15 cellular contexts compared by ENCODE assay signal in the genomic region with DNA sequence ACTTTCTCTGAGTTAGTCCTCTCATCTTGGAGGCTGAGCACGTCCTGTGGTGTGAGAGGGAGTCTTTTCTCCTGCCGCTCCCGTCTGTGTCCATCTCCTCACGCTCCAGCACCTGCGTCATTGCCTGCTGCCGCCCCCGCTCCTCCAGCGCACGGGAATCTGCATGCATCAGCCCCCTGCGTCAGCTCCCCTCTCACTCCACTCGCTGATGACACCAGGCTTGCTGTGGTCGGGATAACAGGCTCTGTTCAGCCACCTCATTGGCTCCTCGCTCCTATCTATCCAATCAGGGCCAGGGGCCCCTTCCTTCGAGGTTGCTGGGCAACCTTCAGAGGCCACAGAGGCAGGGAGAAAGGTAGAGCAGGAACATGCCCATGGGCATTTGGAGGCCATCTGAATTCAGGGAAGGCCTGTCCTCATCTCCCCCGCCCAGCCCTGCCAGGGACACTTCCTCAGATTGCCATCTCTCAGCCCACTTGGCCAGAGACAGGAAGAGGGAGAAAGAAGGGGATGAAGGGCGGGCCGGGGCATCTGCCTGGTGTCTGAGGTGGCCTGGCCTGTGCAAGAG. TPM values are rescaled to one million over a fixed set of nuclear protein-coding genes. Genes with fewer than 3 reads are reported as not detected.
DNase-seq lines count a peak whose midpoint lies in the region; ATAC-seq, FAIRE-seq and TF ChIP-seq lines count a peak whose summit lies in the region.
"Had no signal": no experiment of that assay in that cellular context is flagged by ENCODE, and none has a peak within 500 bp of the region (broad histone marks: within the 10 kb centered on the region; RNA-seq: fewer than 3 reads in every experiment).

No MANE protein-coding gene starts in this region.

- peak; percentile 90 for FAIRE-seq in astrocyte (lab: Jason Lieb, UNC)
- FAIRE-seq: endometrium, kidney had no signal

- H3K4me3 ChIP-seq in astrocyte (ENCODE audit: insufficient read depth, low read depth, low read length) = no peak overlapping the region
- peak overlapping the region; percentile 58; the same call in 1 of the 2 replicates for H3K4me3 ChIP-seq in iPS-20b (ENCODE audit: low read length)

- H3K9ac ChIP-seq in astrocyte (ENCODE audit: low read length) (peak overlapping the region; percentile 80), iPS-20b (ENCODE audit: low read depth, low read length) (peak overlapping the region; percentile 33; the same call in 1 of the 2 replicates)

- H3K4me1 Mint-ChIP-seq in astrocyte (ENCODE audit: low read depth, unreplicated experiment) (peaks cover 4% of the 10 kb centered on the region), type B pancreatic cell (ENCODE audit: unreplicated experiment) (peaks cover 5% of the 10 kb centered on the region)

- no peak for TF ChIP-seq CTCF in astrocyte (IDR thresholded peaks at IDR 0.05; ENCODE audit: insufficient read depth, low read depth, low read length)
- no peak for TF ChIP-seq CTCF in type B pancreatic cell (conservative IDR thresholded peaks at IDR 0.05)

- no peaks in the 10 kb centered on the region for H3K27me3 Mint-ChIP-seq in astrocyte (ENCODE audit: low read depth, unreplicated experiment)
- no peaks in the 10 kb centered on the region for H3K27me3 Mint-ChIP-seq in type B pancreatic cell
- H3K27me3 Mint-ChIP-seq: stimulated activated naive CD8-positive, alpha-beta T cell treated with anti-CD3 and anti-CD28 coated beads, Interleukin-15, Interleukin-2, amounts not matched to agents 100 ng/mL and 50 ng/mL, for 24 hours had no signal

- no peaks in the 10 kb centered on the region for H3K36me3 Mint-ChIP-seq in astrocyte (ENCODE audit: low read depth, unreplicated experiment)
- H3K36me3 Mint-ChIP-seq in type B pancreatic cell = no peaks in the 10 kb centered on the region

- CTCF ChIA-PET in HEK293T (lab: Yijun Ruan, JAX) = no interaction called here

- H3K27ac Mint-ChIP-seq in astrocyte (ENCODE audit: unreplicated experiment) (peak overlapping the region; percentile 30), type B pancreatic cell (peak overlapping the region; percentile 59)
- H3K27ac Mint-ChIP-seq: stimulated activated naive CD8-positive, alpha-beta T cell treated with anti-CD3 and anti-CD28 coated beads, Interleukin-15, Interleukin-2, amounts not matched to agents 100 ng/mL and 50 ng/mL, for 24 hours; T-helper 1 cell treated with Interleukin-12 subunit alpha and Interleukin-12 subunit beta and Interleukin-4 antibody, amounts not matched to agents 30 μg/mL and 1 μg/mL, for 36 hours had no signal

- H3K27ac ChIP-seq in astrocyte (ENCODE audit: low read depth, low read length) (peak overlapping the region; percentile 84), iPS-20b (ENCODE audit: low read length) (no peak overlapping the region)

- POLR2A ChIA-PET in HEK293T (lab: Yijun Ruan, JAX) = interaction anchor here (0.9 to 1.3 kb wide), 2 partner anchors 9 to 13 kb away, joined by 3 read pairs; no protein-coding TSS in a partner anchor

- H3K79me2 ChIP-seq in astrocyte (ENCODE audit: insufficient read depth, low read length) = no peaks in the 10 kb centered on the region

- no peak for ATAC-seq in HG03442 (IDR thresholded peaks at IDR 0.05; ENCODE audit: unreplicated experiment)

- peak; percentile 12 to 16 for DNase-seq in SHP77 (lab: John Stamatoyannopoulos, UW)
- no peak for DNase-seq in SHP77 treated with DMSO at 0.1 percent for 48 hours (lab: John Stamatoyannopoulos, UW)
- DNase-seq in astrocyte (ENCODE audit: low read depth) = peak; percentile 93
- no peak for DNase-seq in type B pancreatic cell (ENCODE audit: extremely low spot score, unreplicated experiment)
- DNase-seq in HEK293T (ENCODE audit: extremely low spot score) = no peak
- no peak for DNase-seq in NCI-H2029 (lab: John Stamatoyannopoulos, UW)
- DNase-seq: GOT3; KBM-7; stimulated activated CD4-positive, alpha-beta T cell treated with anti-CD3 and anti-CD28 coated beads, Interleukin-1b, Interleukin-23, amount 100 ng/mL, for 48 hours had no signal

- H4K20me1 ChIP-seq in astrocyte (ENCODE audit: insufficient read depth, low read length) = no peaks in the 10 kb centered on the region

- H2AFZ ChIP-seq in astrocyte (ENCODE audit: low read depth, low read length) = peak overlapping the region; percentile 24

- no peaks in the 10 kb centered on the region for H3K9me3 Mint-ChIP-seq in astrocyte (ENCODE audit: unreplicated experiment)
- H3K9me3 Mint-ChIP-seq in type B pancreatic cell = no peaks in the 10 kb centered on the region
- H3K9me3 Mint-ChIP-seq: stimulated activated naive CD8-positive, alpha-beta T cell treated with anti-CD3 and anti-CD28 coated beads, Interleukin-15, Interleukin-2, amounts not matched to agents 100 ng/mL and 50 ng/mL, for 24 hours; T-helper 1 cell treated with Interleukin-12 subunit alpha and Interleukin-12 subunit beta and Interleukin-4 antibody, amounts not matched to agents 30 μg/mL and 1 μg/mL, for 36 hours had no signal

- H3K27me3 ChIP-seq in astrocyte (ENCODE audit: insufficient read depth, low read length) = no peaks in the 10 kb centered on the region
- H3K27me3 ChIP-seq in iPS-20b (ENCODE audit: insufficient read depth, low read length) = no peaks in the 10 kb centered on the region; the same call in 1 of the 2 replicates

- H3K9me3 ChIP-seq in astrocyte (ENCODE audit: insufficient read depth, low read depth, low read length) (no peaks in the 10 kb centered on the region), iPS-20b (ENCODE audit: insufficient read depth, low read depth, low read length) (no peaks in the 10 kb centered on the region)

- peak overlapping the region; percentile 72 for H3K4me2 ChIP-seq in astrocyte (ENCODE audit: low read length)

- H3K4me3 Mint-ChIP-seq in astrocyte (ENCODE audit: unreplicated experiment) (peak overlapping the region; percentile 76), type B pancreatic cell (peak overlapping the region; percentile 80)
- H3K4me3 Mint-ChIP-seq: stimulated activated naive CD8-positive, alpha-beta T cell treated with anti-CD3 and anti-CD28 coated beads, Interleukin-15, Interleukin-2, amounts not matched to agents 100 ng/mL and 50 ng/mL, for 24 hours; T-helper 1 cell treated with Interleukin-12 subunit alpha and Interleukin-12 subunit beta and Interleukin-4 antibody, amounts not matched to agents 30 μg/mL and 1 μg/mL, for 36 hours had no signal

- H3K36me3 ChIP-seq in astrocyte (ENCODE audit: insufficient read depth, low read length) (no peaks in the 10 kb centered on the region), iPS-20b (ENCODE audit: insufficient read depth, low read depth, low read length) (no peaks in the 10 kb centered on the region)

- H3K4me1 ChIP-seq in astrocyte (ENCODE audit: insufficient read depth, low read length) = peaks cover 28% of the 10 kb centered on the region
- H3K4me1 ChIP-seq in iPS-20b (ENCODE audit: insufficient read depth, low read length) = 0 out of 2 replicates have a peak, but pooled peaks cover 2% of the 10 kb centered on the region

TF ChIP-seq in HEK293T, 16 proteins besides CTCF, POLR2A, EP300 and RAD21:
- no peak for TF ChIP-seq ZNF384 (IDR thresholded peaks at IDR 0.05)
- TF ChIP-seq L3MBTL2 (conservative IDR thresholded peaks at IDR 0.05) = no peak
- TF ChIP-seq TARDBP (IDR thresholded peaks at IDR 0.05) = no peak
- no peak for TF ChIP-seq CTBP1 (IDR thresholded peaks at IDR 0.05; ENCODE audit: borderline replicate concordance)
- TF ChIP-seq, protein P1, sequence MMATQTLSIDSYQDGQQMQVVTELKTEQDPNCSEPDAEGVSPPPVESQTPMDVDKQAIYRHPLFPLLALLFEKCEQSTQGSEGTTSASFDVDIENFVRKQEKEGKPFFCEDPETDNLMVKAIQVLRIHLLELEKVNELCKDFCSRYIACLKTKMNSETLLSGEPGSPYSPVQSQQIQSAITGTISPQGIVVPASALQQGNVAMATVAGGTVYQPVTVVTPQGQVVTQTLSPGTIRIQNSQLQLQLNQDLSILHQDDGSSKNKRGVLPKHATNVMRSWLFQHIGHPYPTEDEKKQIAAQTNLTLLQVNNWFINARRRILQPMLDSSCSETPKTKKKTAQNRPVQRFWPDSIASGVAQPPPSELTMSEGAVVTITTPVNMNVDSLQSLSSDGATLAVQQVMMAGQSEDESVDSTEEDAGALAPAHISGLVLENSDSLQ (IDR thresholded peaks at IDR 0.05) = no peak
- TF ChIP-seq ELF4 (IDR thresholded peaks at IDR 0.05) = no peak
- no peak for TF ChIP-seq NFRKB (IDR thresholded peaks at IDR 0.05)
- no peak for TF ChIP-seq BHLHE40 (IDR thresholded peaks at IDR 0.05; ENCODE audit: borderline replicate concordance)
- TF ChIP-seq HDGF (IDR thresholded peaks at IDR 0.05; ENCODE audit: borderline replicate concordance) = no peak
- no peak for TF ChIP-seq ARNT (IDR thresholded peaks at IDR 0.05)
- no peak for TF ChIP-seq SP1 (IDR thresholded peaks at IDR 0.05)
- no peak for TF ChIP-seq SUZ12 (IDR thresholded peaks at IDR 0.05)
- no peak for TF ChIP-seq FOXA1 (IDR thresholded peaks at IDR 0.05)
- TF ChIP-seq FOXK2 (IDR thresholded peaks at IDR 0.05) = no peak

RNA-seq across cellular contexts. Expression of a gene that starts 9.3 kb away (rescaled TPM):
- total RNA-seq in astrocyte (7.8 and 16.2 TPM in 2 replicates), type B pancreatic cell (ENCODE audit: low replicate concordance) (45.4 and 99.1 TPM in 2 replicates)

Comparison
In these comparisons a context has a peak if more than half of its experiments do, and no peak if none do; other contexts are left out.
1. DNase-seq: peak in SHP77 (2 of 2) and astrocyte (single experiment); none in SHP77 treated with DMSO at 0.1 percent for 48 hours (single experiment), type B pancreatic cell (single experiment), HEK293T (single experiment) and NCI-H2029 (single experiment).